ENCODE assay signal across 26 cellular contexts in genomic region chr19:22088541-22089144, GRCh38. TPM values are rescaled to one million over a fixed set of nuclear protein-coding genes. Genes with fewer than 3 reads are reported as not detected.
"Had no signal": no experiment of that assay in that cellular context is flagged by ENCODE, and none has a peak within 500 bp of the region (broad histone marks: within the 10 kb centered on the region; RNA-seq: fewer than 3 reads in every experiment).

No MANE protein-coding gene starts in this region.

- H3K4me2 ChIP-seq: hepatocyte had no signal

- DNase-seq: colonic mucosa; cortex of kidney; effector CD8-positive, alpha-beta T cell; effector memory CD8-positive, alpha-beta T cell; foreskin keratinocyte; heart left ventricle; hypothalamus; immature natural killer cell; islet precursor cell; kidney; kidney glomerular epithelial cell; left colon; left ventricle myocardium inferior; lower lobe of right lung; mesenchymal stem cell; mucosa of descending colon; naive B cell had no signal

- H3K27ac ChIP-seq: colonic mucosa, esophagus muscularis mucosa, foreskin keratinocyte, gastroesophageal sphincter, heart left ventricle, hepatocyte, left ventricle myocardium inferior, lower lobe of right lung had no signal

- H2AFZ ChIP-seq: hepatocyte had no signal

- H3K79me2 ChIP-seq: hepatocyte had no signal

- H3K4me3 Mint-ChIP-seq: dendritic cell treated with granulocyte-macrophage colony-stimulating factor and Interleukin-4, amounts not matched to agents 40 ng/mL and 50 ng/mL, for 4 days; effector memory CD8-positive, alpha-beta T cell; immature natural killer cell; mesothelial cell of epicardium; naive B cell had no signal

- ATAC-seq: effector memory CD8-positive, alpha-beta T cell; foreskin keratinocyte; gastroesophageal sphincter; heart left ventricle; left colon; left lobe of liver; lower lobe of right lung; mucosa of descending colon had no signal

- H3K27me3 Mint-ChIP-seq: dendritic cell treated with granulocyte-macrophage colony-stimulating factor and Interleukin-4, amounts not matched to agents 40 ng/mL and 50 ng/mL, for 4 days; effector memory CD8-positive, alpha-beta T cell; naive B cell had no signal

- H3K36me3 ChIP-seq: colonic mucosa, lower lobe of right lung had no signal

- H3K4me1 Mint-ChIP-seq: immature natural killer cell, mesothelial cell of epicardium, naive B cell had no signal

- H3K27me3 ChIP-seq: colonic mucosa, esophagus muscularis mucosa, foreskin keratinocyte, gastroesophageal sphincter, heart left ventricle, hepatocyte had no signal

- H3K4me3 ChIP-seq: colonic mucosa, esophagus muscularis mucosa, gastroesophageal sphincter, heart left ventricle, hepatocyte, left ventricle myocardium inferior, lower lobe of right lung, mucosa of descending colon had no signal

- FAIRE-seq: endothelial cell of umbilical vein, frontal cortex, kidney had no signal

- H3K4me1 ChIP-seq: colonic mucosa, esophagus muscularis mucosa, foreskin keratinocyte, gastroesophageal sphincter, heart left ventricle, left ventricle myocardium inferior, lower lobe of right lung had no signal

- H3K27ac Mint-ChIP-seq: dendritic cell treated with granulocyte-macrophage colony-stimulating factor and Interleukin-4, amounts not matched to agents 40 ng/mL and 50 ng/mL, for 4 days; effector memory CD8-positive, alpha-beta T cell; immature natural killer cell; mesothelial cell of epicardium; naive B cell had no signal

RNA-seq across cellular contexts. Expression of gene ZNF257, which starts 36.4 kb away (rescaled TPM):
- total RNA-seq: hepatocyte, mesothelial cell of epicardium, myocyte had no signal
- polyA plus RNA-seq: hepatocyte had no signal
